2 cellular contexts compared by ENCODE assay signal in genomic region chr4:184722798-184723197, GRCh38.
TF ChIP-seq lines count a peak whose summit lies in the region.

No MANE protein-coding gene starts in this region.

TF ChIP-seq in K562, 482 proteins besides CTCF, POLR2A, EP300 and RAD21:
- TF ChIP-seq NFIC (IDR thresholded peaks at IDR 0.05) (peak; percentile 57), HDAC3 (IDR thresholded peaks at IDR 0.05; ENCODE audit: borderline replicate concordance, partially characterized antibody) (no peak), CUX1 (CRISPR knock-in tag; IDR thresholded peaks at IDR 0.05) (no peak), ZC3H8 (IDR thresholded peaks at IDR 0.05) (no peak), EP400 (IDR thresholded peaks at IDR 0.05) (no peak)

TF ChIP-seq in SK-N-SH treated with all-trans-retinoic acid at 6 μM for 48 hours, 23 proteins besides CTCF, POLR2A, EP300 and RAD21:
- TF ChIP-seq PPARA (CRISPR knock-in tag; IDR thresholded peaks at IDR 0.05; ENCODE audit: borderline replicate concordance) (no peak), ZNF70 (CRISPR knock-in tag; IDR thresholded peaks at IDR 0.05) (no peak), RARB (CRISPR knock-in tag; IDR thresholded peaks at IDR 0.05) (no peak), CSDC2 (CRISPR knock-in tag; IDR thresholded peaks at IDR 0.05) (no peak), TOX (CRISPR knock-in tag; IDR thresholded peaks at IDR 0.05; ENCODE audit: borderline replicate concordance) (no peak), OSR1 (CRISPR knock-in tag; IDR thresholded peaks at IDR 0.05) (no peak), ZFP3 (CRISPR knock-in tag; IDR thresholded peaks at IDR 0.05) (no peak), ARNTL (CRISPR knock-in tag; IDR thresholded peaks at IDR 0.05; ENCODE audit: borderline replicate concordance, low read depth) (no peak), CREB5 (CRISPR knock-in tag; IDR thresholded peaks at IDR 0.05; ENCODE audit: low read depth) (no peak), ZFP30 (CRISPR knock-in tag; IDR thresholded peaks at IDR 0.05) (no peak), TCF4 (CRISPR knock-in tag; IDR thresholded peaks at IDR 0.05; ENCODE audit: borderline replicate concordance) (no peak), TSHZ2 (CRISPR knock-in tag; IDR thresholded peaks at IDR 0.05) (no peak), GLIS3 (CRISPR knock-in tag; IDR thresholded peaks at IDR 0.05) (no peak), PATZ1 (CRISPR knock-in tag; IDR thresholded peaks at IDR 0.05; ENCODE audit: borderline replicate concordance) (no peak), ZC3H10 (CRISPR knock-in tag; IDR thresholded peaks at IDR 0.05) (no peak), ZNF8 (CRISPR knock-in tag; IDR thresholded peaks at IDR 0.05) (no peak)
